ENCODE assay signal across 1 cellular context in genomic region chr6:137734005-137734874, GRCh38.
TF ChIP-seq lines count a peak whose summit lies in the region.

No MANE protein-coding gene starts in this region.

TF ChIP-seq in HepG2, 621 proteins besides CTCF, POLR2A, EP300 and RAD21 (continued from another document):
- 0 out of 2 replicates have a peak, but pooled peaks have one; percentile 75 for TF ChIP-seq THYN1 (CRISPR knock-in tag; IDR thresholded peaks at IDR 0.05; ENCODE audit: borderline replicate concordance, low read depth)
- TF ChIP-seq ZSCAN29 (CRISPR knock-in tag; conservative IDR thresholded peaks at IDR 0.05): no peak
- TF ChIP-seq ATF7-NPFF (CRISPR knock-in tag; IDR thresholded peaks at IDR 0.05; ENCODE audit: low read depth): no peak
- peak; percentile 39; the same call in 1 of the 2 replicates for TF ChIP-seq ZNF777 (CRISPR knock-in tag; IDR thresholded peaks at IDR 0.05)
- no peak for TF ChIP-seq SMARCC2 (IDR thresholded peaks at IDR 0.05)
- no peak for TF ChIP-seq ZNF496 (CRISPR knock-in tag; IDR thresholded peaks at IDR 0.05; ENCODE audit: insufficient replicate concordance)
- TF ChIP-seq MAFK (conservative IDR thresholded peaks at IDR 0.05 in 1 of 2, IDR thresholded peaks at IDR 0.05 in 1 of 2; ENCODE audit: low read length in 2 of 2): peak; percentile 31 to 52; a peak in 2 of 4 replicates
- no peak for TF ChIP-seq RFX1 (IDR thresholded peaks at IDR 0.05)
- TF ChIP-seq ZFAT (CRISPR knock-in tag; conservative IDR thresholded peaks at IDR 0.05): no peak
- no peak for TF ChIP-seq SMAD3 (CRISPR knock-in tag; IDR thresholded peaks at IDR 0.05)
- TF ChIP-seq SMYD3 (CRISPR knock-in tag; IDR thresholded peaks at IDR 0.05): 0 out of 2 replicates have a peak, but pooled peaks have one; percentile 70
- TF ChIP-seq TCF7L2 (IDR thresholded peaks at IDR 0.05; ENCODE audit: low read depth, low read length): no peak
- TF ChIP-seq, protein P1, sequence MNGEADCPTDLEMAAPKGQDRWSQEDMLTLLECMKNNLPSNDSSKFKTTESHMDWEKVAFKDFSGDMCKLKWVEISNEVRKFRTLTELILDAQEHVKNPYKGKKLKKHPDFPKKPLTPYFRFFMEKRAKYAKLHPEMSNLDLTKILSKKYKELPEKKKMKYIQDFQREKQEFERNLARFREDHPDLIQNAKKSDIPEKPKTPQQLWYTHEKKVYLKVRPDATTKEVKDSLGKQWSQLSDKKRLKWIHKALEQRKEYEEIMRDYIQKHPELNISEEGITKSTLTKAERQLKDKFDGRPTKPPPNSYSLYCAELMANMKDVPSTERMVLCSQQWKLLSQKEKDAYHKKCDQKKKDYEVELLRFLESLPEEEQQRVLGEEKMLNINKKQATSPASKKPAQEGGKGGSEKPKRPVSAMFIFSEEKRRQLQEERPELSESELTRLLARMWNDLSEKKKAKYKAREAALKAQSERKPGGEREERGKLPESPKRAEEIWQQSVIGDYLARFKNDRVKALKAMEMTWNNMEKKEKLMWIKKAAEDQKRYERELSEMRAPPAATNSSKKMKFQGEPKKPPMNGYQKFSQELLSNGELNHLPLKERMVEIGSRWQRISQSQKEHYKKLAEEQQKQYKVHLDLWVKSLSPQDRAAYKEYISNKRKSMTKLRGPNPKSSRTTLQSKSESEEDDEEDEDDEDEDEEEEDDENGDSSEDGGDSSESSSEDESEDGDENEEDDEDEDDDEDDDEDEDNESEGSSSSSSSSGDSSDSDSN (CRISPR knock-in tag; IDR thresholded peaks at IDR 0.05): no peak
- TF ChIP-seq ZSCAN25 (CRISPR knock-in tag; IDR thresholded peaks at IDR 0.05): no peak
- TF ChIP-seq ZNF326 (CRISPR knock-in tag; IDR thresholded peaks at IDR 0.05; ENCODE audit: borderline replicate concordance): no peak
- no peak for TF ChIP-seq ZFP91 (CRISPR knock-in tag; IDR thresholded peaks at IDR 0.05; ENCODE audit: borderline replicate concordance)
- no peak for TF ChIP-seq KDM5A (IDR thresholded peaks at IDR 0.05; ENCODE audit: borderline replicate concordance, low read length)
